8 cellular contexts compared by ENCODE assay signal in genomic region chr12:3751151-3752095, GRCh38. TPM values are rescaled to one million over a fixed set of nuclear protein-coding genes. Genes with fewer than 3 reads are reported as not detected.
DNase-seq lines count a peak whose midpoint lies in the region; ATAC-seq and TF ChIP-seq lines count a peak whose summit lies in the region.

No MANE protein-coding gene starts in this region.

- no peak for ATAC-seq in GM21515 (IDR thresholded peaks at IDR 0.05; ENCODE audit: unreplicated experiment)
- ATAC-seq in HG03108 (IDR thresholded peaks at IDR 0.05; ENCODE audit: unreplicated experiment), result no peak

- no peak for TF ChIP-seq CTCF in GM12865 (IDR thresholded peaks at IDR 0.05; ENCODE audit: insufficient read depth, low read depth, low read length, missing control alignments)
- TF ChIP-seq CTCF in Peyer's patch (IDR thresholded peaks at IDR 0.05), result no peak

- H3K9me3 ChIP-seq in Peyer's patch (no peaks in the 10 kb centered on the region), duodenal mucosa (ENCODE audit: control insufficient read depth in 1 of 2, low read length in 2 of 2) (no peaks in the 10 kb centered on the region), skeletal muscle tissue (ENCODE audit: control insufficient read depth in 3 of 3, low read length in 3 of 3) (no peaks in the 10 kb centered on the region)

- no peak for TF ChIP-seq POLR2A in Peyer's patch (IDR thresholded peaks at IDR 0.05)

- H3K4me3 ChIP-seq in GM12865 (ENCODE audit: low read depth, low read length) (peak overlapping the region; percentile 91), Peyer's patch (peak overlapping the region in 3 of 4 donors; percentile 55 to 81 (median 57)), duodenal mucosa (ENCODE audit: low read depth in 1 of 2, low read length in 2 of 2) (peak overlapping the region; percentile 66 to 70), skeletal muscle tissue (ENCODE audit: low read length in 3 of 3) (peak overlapping the region in 2 of 3 donors; percentile 62 to 63)

- H3K36me3 ChIP-seq in Peyer's patch (no peaks in the 10 kb centered on the region), duodenal mucosa (ENCODE audit: control insufficient read depth in 1 of 2, insufficient read depth in 2 of 2, low read length in 2 of 2) (peaks cover 0 to 4% of the 10 kb centered on the region in 2 donors), skeletal muscle tissue (ENCODE audit: control insufficient read depth in 3 of 3, insufficient read depth in 3 of 3, low read length in 3 of 3) (no peaks in the 10 kb centered on the region)

- H3K9ac ChIP-seq in duodenal mucosa (ENCODE audit: low read depth in 1 of 2, low read length in 2 of 2), result peak overlapping the region; percentile 4 to 63
- no peak overlapping the region for H3K9ac ChIP-seq in skeletal muscle tissue (ENCODE audit: low read depth in 1 of 3, low read length in 3 of 3)

- H3K27me3 ChIP-seq in Peyer's patch (no peaks in the 10 kb centered on the region), duodenal mucosa (ENCODE audit: control insufficient read depth in 1 of 2, insufficient read depth in 2 of 2, low read length in 2 of 2) (no peaks in the 10 kb centered on the region), skeletal muscle tissue (ENCODE audit: control insufficient read depth in 3 of 3, insufficient read depth in 3 of 3, low read length in 3 of 3) (peaks cover 0 to 15% (median 9%) of the 10 kb centered on the region in 3 donors)

- no peak for DNase-seq in GM12865 (ENCODE audit: low read depth)
- no peak for DNase-seq in Peyer's patch
- DNase-seq in OCI-M2 (lab: John Stamatoyannopoulos, UW; ENCODE audit: unreplicated experiment), result no peak
- DNase-seq in retina, result no peak

- peaks cover 0 to 19% (median 5%) of the 10 kb centered on the region in 4 donors for H3K4me1 ChIP-seq in Peyer's patch
- H3K4me1 ChIP-seq in duodenal mucosa (ENCODE audit: control insufficient read depth in 1 of 2, insufficient read depth in 2 of 2, low read length in 2 of 2), result peaks cover 4 to 20% of the 10 kb centered on the region in 2 donors
- H3K4me1 ChIP-seq in skeletal muscle tissue (ENCODE audit: control insufficient read depth in 3 of 3, insufficient read depth in 3 of 3, low read length in 3 of 3), result peaks cover 4 to 17% (median 6%) of the 10 kb centered on the region in 3 donors

- H3K27ac ChIP-seq in Peyer's patch (peak overlapping the region; percentile 16 to 97 (median 62)), duodenal mucosa (ENCODE audit: low read depth, low read length) (no peak overlapping the region), skeletal muscle tissue (ENCODE audit: low read depth, low read length) (no peak overlapping the region)

RNA-seq across cellular contexts. Expression of gene CRACR2A, which starts 1.5 kb away (rescaled TPM):
- total RNA-seq in Peyer's patch, result 10 to 100 TPM; 52.3 to 81.7 (median 65.9) TPM
- total RNA-seq in skeletal muscle tissue, result 2.1 TPM

Comparison
In these comparisons a context has a peak if more than half of its experiments do, and no peak if none do; other contexts are left out.
1. H3K27ac ChIP-seq: peak in Peyer's patch (4 of 4); none in duodenal mucosa (single experiment) and skeletal muscle tissue (single experiment).
2. H3K9ac ChIP-seq: peak in duodenal mucosa (2 of 2); none in skeletal muscle tissue (0 of 3).
3. RNA of gene CRACR2A, which starts 1.5 kb away (total RNA-seq): 52.3 to 81.7 TPM in Peyer's patch; 2.1 TPM in skeletal muscle tissue (single experiment); every median in the first group is over 10 times any median in the second.
4. Peak in every context shown above with its lines, with median percentiles within 50 percentile points of each other: H3K4me3 ChIP-seq.